In the genomic region with DNA sequence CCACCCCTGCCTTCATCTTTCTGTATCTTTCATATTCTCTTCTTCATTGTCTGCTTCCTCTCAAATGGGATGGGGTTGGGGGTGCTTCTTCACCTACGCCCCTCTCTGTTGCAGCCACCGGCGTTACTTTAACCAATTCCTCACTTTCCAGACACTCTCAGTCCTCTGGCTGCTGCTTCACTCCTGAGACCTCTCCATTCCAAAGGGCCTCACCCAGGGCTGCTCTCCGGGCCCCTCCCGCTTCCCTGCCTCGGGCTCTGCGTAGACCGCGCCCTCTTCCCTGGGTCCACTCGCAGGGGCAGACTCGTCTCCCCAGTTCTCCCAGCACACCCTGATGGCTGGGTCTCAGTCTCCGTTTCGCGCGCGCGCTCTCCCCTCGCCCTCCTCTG, we compare ENCODE assay signal across 8 cellular contexts. TPM values are rescaled to one million over a fixed set of nuclear protein-coding genes. Genes with fewer than 3 reads are reported as not detected.
DNase-seq lines count a peak whose midpoint lies in the region; ATAC-seq and TF ChIP-seq lines count a peak whose summit lies in the region.

No MANE protein-coding gene starts in this region.

- WGBS in ovary, 3 donors, result 19 to 28% (median 20%) methylated on average over 18 of the region's 18 CpGs

- H3K36me3 Mint-ChIP-seq in activated CD4-positive, alpha-beta memory T cell treated with anti-CD3 and anti-CD28 coated beads for 36 hours, result peaks cover 5% of the 10 kb centered on the region

- no peak for TF ChIP-seq POLR2A in ovary (IDR thresholded peaks at IDR 0.05)

- no peaks in the 10 kb centered on the region for H3K9me3 Mint-ChIP-seq in activated CD4-positive, alpha-beta memory T cell treated with anti-CD3 and anti-CD28 coated beads for 36 hours

- peak overlapping the region; percentile 95 for H3K27ac Mint-ChIP-seq in activated CD4-positive, alpha-beta memory T cell treated with anti-CD3 and anti-CD28 coated beads for 36 hours

- TF ChIP-seq CTCF in ovary (IDR thresholded peaks at IDR 0.05), result no peak

- H3K4me1 ChIP-seq in ovary (ENCODE audit: insufficient read depth), result peaks cover 3% of the 10 kb centered on the region

- H3K36me3 ChIP-seq in ovary, result no peaks in the 10 kb centered on the region

- intact Hi-C loops in activated CD4-positive, alpha-beta memory T cell treated with anti-CD3 and anti-CD28 coated beads for 36 hours (cut with micrococcal nuclease), result loop anchor here (1.0 to 2.0 kb wide), 4 partner anchors 9 to 548 kb away; partner anchors contain the start of genes SERPINB2 and VPS4B
- intact Hi-C loops in Right ventricle myocardium superior (cut with DNase I) (no loop called here), ovary (cut with DNase I) (no loop called here)

- H3K27ac ChIP-seq in ovary, result peak overlapping the region; percentile 23 to 92

- POLR2A ChIA-PET in activated CD4-positive, alpha-beta memory T cell treated with anti-CD3 and anti-CD28 coated beads for 36 hours (lab: Charles Lee), result interaction anchor here (1.2 kb wide), 1 partner anchor 22 kb away, joined by 3 read pairs; the partner anchor contains the start of gene HMSD

- peaks cover 43% of the 10 kb centered on the region for H3K4me1 Mint-ChIP-seq in activated CD4-positive, alpha-beta memory T cell treated with anti-CD3 and anti-CD28 coated beads for 36 hours (ENCODE audit: low read depth)

- peak overlapping the region; percentile 83 for H3K4me3 ChIP-seq in GM08714 (ENCODE audit: low read length)
- peak overlapping the region; percentile 92 for H3K4me3 ChIP-seq in ovary

- no peaks in the 10 kb centered on the region for H3K9me3 ChIP-seq in ovary

- TF ChIP-seq EP300 in ovary (IDR thresholded peaks at IDR 0.05), result no peak

- CTCF ChIA-PET in activated CD4-positive, alpha-beta memory T cell treated with anti-CD3 and anti-CD28 coated beads for 36 hours (lab: Charles Lee), result interaction anchor here (1.0 kb wide), 1 partner anchor 21 kb away, joined by 3 read pairs; the partner anchor contains the start of gene HMSD

- peak overlapping the region; percentile 88 for H3K4me3 Mint-ChIP-seq in activated CD4-positive, alpha-beta memory T cell treated with anti-CD3 and anti-CD28 coated beads for 36 hours

- peak; percentile 4 for ATAC-seq in HG03460 (IDR thresholded peaks at IDR 0.05; ENCODE audit: unreplicated experiment)
- ATAC-seq in Right ventricle myocardium superior (ENCODE audit: poor library complexity), result peak; percentile 64
- ATAC-seq in HG02798 (IDR thresholded peaks at IDR 0.05; ENCODE audit: poor library complexity, unreplicated experiment), result no peak

- no peaks in the 10 kb centered on the region for H3K27me3 ChIP-seq in ovary

- no peak for DNase-seq in activated CD4-positive, alpha-beta memory T cell treated with anti-CD3 and anti-CD28 coated beads for 36 hours
- DNase-seq in Right ventricle myocardium superior, result peak; percentile 65
- DNase-seq in ovary, result peak; percentile 41 to 61 (median 49)
- no peak for DNase-seq in SKM-1 (lab: John Stamatoyannopoulos, UW; ENCODE audit: unreplicated experiment)
- DNase-seq in GOT3 (lab: John Stamatoyannopoulos, UW), result no peak

- H3K27me3 Mint-ChIP-seq in activated CD4-positive, alpha-beta memory T cell treated with anti-CD3 and anti-CD28 coated beads for 36 hours, result no peaks in the 10 kb centered on the region

RNA-seq across cellular contexts. Expression of gene SERPINB8, which starts 0.9 kb away (rescaled TPM):
- total RNA-seq in activated CD4-positive, alpha-beta memory T cell treated with anti-CD3 and anti-CD28 coated beads for 36 hours, result 10 to 100 TPM; 14.6 to 14.9 TPM
- total RNA-seq in Right ventricle myocardium superior (1.6 TPM), ovary (10 to 100 TPM in 1 of 7 donors, 1 to 10 TPM in 6; 4.9 to 10.7 (median 6.9) TPM)
- 10 to 100 TPM in 1 of 2 donors, 1 to 10 TPM in 1; 4.4 to 10.5 TPM for polyA plus RNA-seq in ovary

RNA-seq across cellular contexts. Expression of gene HMSD, which starts 21.7 kb away (rescaled TPM):
- 10 to 100 TPM; 18.9 to 19.5 TPM for total RNA-seq in activated CD4-positive, alpha-beta memory T cell treated with anti-CD3 and anti-CD28 coated beads for 36 hours
- total RNA-seq in Right ventricle myocardium superior (0.27 TPM), ovary (1 to 10 TPM in 1 of 7 donors, not detected in 6; 2.0 TPM)
- under 1 TPM; 0.02 to 0.08 TPM for polyA plus RNA-seq in ovary

Comparison
In these comparisons a context has a peak if more than half of its experiments do, and no peak if none do; other contexts are left out.
1. DNase-seq: peak in Right ventricle myocardium superior (single experiment) and ovary (5 of 5); none in activated CD4-positive, alpha-beta memory T cell treated with anti-CD3 and anti-CD28 coated beads for 36 hours (single experiment), SKM-1 (single experiment) and GOT3 (single experiment).
2. RNA of gene HMSD, which starts 21.7 kb away (total RNA-seq): 18.9 to 19.5 TPM in activated CD4-positive, alpha-beta memory T cell treated with anti-CD3 and anti-CD28 coated beads for 36 hours; 0.27 TPM in Right ventricle myocardium superior (single experiment) and 2.0 TPM in ovary; every median in the first group is over 4 times any median in the second.